In the genomic region with DNA sequence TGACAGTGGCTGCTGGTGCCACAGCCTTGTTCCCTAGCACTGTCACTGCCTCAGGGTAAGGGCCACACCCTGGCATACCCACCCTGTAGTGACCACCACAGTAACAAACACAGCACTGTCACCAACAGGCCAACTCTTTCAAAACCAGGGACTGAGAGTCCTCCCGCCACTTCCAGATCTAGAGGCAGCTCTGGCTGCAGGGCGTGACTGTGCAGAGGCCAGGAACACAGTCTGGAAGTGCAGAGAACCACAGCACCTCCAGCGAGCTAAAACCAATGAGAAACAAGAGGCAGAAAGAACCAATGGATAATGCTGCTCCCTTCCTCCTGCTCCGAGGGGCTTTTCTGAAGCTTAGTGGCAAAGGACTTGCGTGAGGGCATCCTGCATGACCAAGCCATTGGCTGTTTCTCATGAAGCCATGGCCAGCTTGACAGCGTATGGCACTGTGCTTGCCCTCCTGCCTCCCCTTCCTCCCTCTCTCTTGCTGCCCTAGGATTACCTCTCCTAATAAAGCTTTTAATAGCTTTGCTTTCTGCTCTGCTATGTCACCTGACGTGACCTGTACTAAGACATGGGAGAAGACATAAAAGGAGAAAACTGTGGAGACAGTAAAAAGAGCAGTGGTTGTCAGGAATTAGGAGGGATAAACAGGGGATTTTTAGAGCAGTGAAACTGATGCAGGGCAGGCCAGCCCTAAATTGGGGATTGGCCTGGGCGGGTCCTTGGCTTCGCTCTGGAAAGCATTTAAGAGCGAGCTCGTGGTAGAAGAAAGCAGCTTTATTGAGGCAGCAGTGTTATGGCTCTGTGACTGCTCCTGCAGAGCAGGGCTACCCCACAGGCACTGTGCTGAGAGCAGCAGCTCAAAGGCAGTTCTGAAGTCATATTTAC, we compare ENCODE assay signal across 1 cellular context.
TF ChIP-seq lines count a peak whose summit lies in the region.

No MANE protein-coding gene starts in this region.

TF ChIP-seq in K562, 482 proteins besides CTCF, POLR2A, EP300 and RAD21:
- TF ChIP-seq YY1 (IDR thresholded peaks at IDR 0.05; ENCODE audit: borderline replicate concordance in 1 of 3, control insufficient read depth in 1 of 3, extremely low read depth in 1 of 3, insufficient read depth in 3 of 3, insufficient read length in 1 of 3, insufficient replicate concordance in 2 of 3, low read depth in 1 of 3, low read length in 2 of 3): no peak
- peak; percentile 30; the same call in 1 of the 2 replicates for TF ChIP-seq RBFOX2 (IDR thresholded peaks at IDR 0.05; ENCODE audit: low read depth, low read length)
- no peak for TF ChIP-seq ZBTB7A (IDR thresholded peaks at IDR 0.05; ENCODE audit: borderline replicate concordance, control insufficient read depth, low read depth, low read length)
